In genomic region chr12:124770725-124771124, GRCh38 we compare ENCODE assay signal across 16 cellular contexts.
"Had no signal": no experiment of that assay in that cellular context is flagged by ENCODE, and none has a peak within 500 bp of the region (broad histone marks: within the 10 kb centered on the region; RNA-seq: fewer than 3 reads in every experiment).

No MANE protein-coding gene starts in this region.

- H3K27ac ChIP-seq: colonic mucosa, foreskin keratinocyte, hepatocyte, sigmoid colon, skin epidermis had no signal

- H3K36me3 ChIP-seq: colonic mucosa, sigmoid colon had no signal

- H3K4me3 Mint-ChIP-seq: naive thymus-derived CD8-positive, alpha-beta T cell; neural crest cell had no signal

- H3K27me3 ChIP-seq: colonic mucosa, hepatocyte, sigmoid colon had no signal

- ATAC-seq: foreskin keratinocyte; left cardiac atrium; mucosa of descending colon; naive thymus-derived CD8-positive, alpha-beta T cell had no signal

- H3K27ac Mint-ChIP-seq: naive thymus-derived CD8-positive, alpha-beta T cell had no signal

- DNase-seq: colonic mucosa; dermis blood vessel endothelial cell; erythroblast; foreskin keratinocyte; head of caudate nucleus; kidney; left cardiac atrium; mucosa of descending colon; naive thymus-derived CD8-positive, alpha-beta T cell; sigmoid colon; stimulated activated CD4-positive, alpha-beta T cell treated with anti-CD3 and anti-CD28 coated beads, Interleukin-12 subunit alpha, Interleukin-12 subunit beta, amount 100 ng/mL, for 4 hours; stimulated activated naive CD4-positive, alpha-beta T cell treated with Interleukin-2 at 50 U/mL for 16 hours; trophoblast cell had no signal

- H3K4me3 ChIP-seq: colonic mucosa, hepatocyte, mucosa of descending colon, sigmoid colon, skin epidermis had no signal

- H3K36me3 Mint-ChIP-seq: naive thymus-derived CD8-positive, alpha-beta T cell had no signal

- H3K9me3 Mint-ChIP-seq: neural crest cell had no signal

- H3K9me3 ChIP-seq: colonic mucosa, mucosa of descending colon, sigmoid colon had no signal
